In genomic region chr22:45915841-45916240, GRCh38 we compare ENCODE assay signal across 35 cellular contexts.
"Had no signal": no experiment of that assay in that cellular context is flagged by ENCODE, and none has a peak within 500 bp of the region (broad histone marks: within the 10 kb centered on the region; RNA-seq: fewer than 3 reads in every experiment).

No MANE protein-coding gene starts in this region.

- H3K9me3 ChIP-seq: ascending aorta had no signal

- DNase-seq: activated CD4-positive, alpha-beta memory T cell treated with anti-CD3 and anti-CD28 coated beads, Interleukin-2, amount 10 ng/mL, durations not matched to agents 7 days and 5 days; activated CD4-positive, alpha-beta T cell treated with anti-CD3 and anti-CD28 coated beads for 1 hour; activated CD4-positive, alpha-beta T cell treated with anti-CD3 and anti-CD28 coated beads for 36 hours; activated CD4-positive, alpha-beta T cell treated with anti-CD3 and anti-CD28 coated beads for 48 hours; activated CD4-positive, alpha-beta T cell treated with anti-CD3 and anti-CD28 coated beads, Interleukin-2, amount 10 ng/mL, durations not matched to agents 7 days and 5 days; activated CD4-positive, alpha-beta T cell treated with anti-CD3 and anti-CD28 coated beads, Interleukin-2, amount 50 U/mL, for 48 hours; activated CD4-positive, CD25-positive, alpha-beta regulatory T cell; activated CD8-positive, alpha-beta memory T cell treated with anti-CD3 and anti-CD28 coated beads for 24 hours; activated CD8-positive, alpha-beta memory T cell treated with anti-CD3 and anti-CD28 coated beads, Interleukin-2, amount 10 ng/mL, durations not matched to agents 7 days and 5 days; activated CD8-positive, alpha-beta memory T cell treated with anti-CD3 and anti-CD28 coated beads, Interleukin-2, amount 50 U/mL, for 48 hours; activated CD8-positive, alpha-beta T cell treated with anti-CD3 and anti-CD28 coated beads, Interleukin-2, amount 10 ng/mL, durations not matched to agents 7 days and 5 days; activated effector memory CD4-positive, alpha-beta T cell treated with Interleukin-2 at 50 U/mL for 16 hours; activated gamma-delta T cell; activated naive CD4-positive, alpha-beta T cell treated with anti-CD3 and anti-CD28 coated beads, Interleukin-2, amount 10 ng/mL, durations not matched to agents 7 days and 5 days; activated naive CD4-positive, alpha-beta T cell treated with Interleukin-2 at 50 U/mL for 16 hours; activated naive CD8-positive, alpha-beta T cell treated with anti-CD3 and anti-CD28 coated beads, Interleukin-2, amount 10 ng/mL, durations not matched to agents 7 days and 5 days; activated naive CD8-positive, alpha-beta T cell treated with anti-CD3 and anti-CD28 coated beads, Interleukin-2, amount 50 U/mL, for 24 hours; activated T-cell treated with anti-CD3 and anti-CD28 coated beads, Interleukin-2, amount 50 U/mL, for 24 hours; activated T-cell treated with anti-CD3 and anti-CD28 coated beads, Interleukin-2, amount 50 U/mL, for 48 hours; amygdala; anterior cingulate cortex; caudate nucleus; cerebellar nuclear complex; T-helper 17 cell; T1000; WERI-Rb-1 had no signal

- H3K27me3 Mint-ChIP-seq: activated CD4-positive, alpha-beta memory T cell treated with anti-CD3 and anti-CD28 coated beads, Interleukin-2, amount 10 ng/mL, durations not matched to agents 7 days and 5 days; activated CD4-positive, alpha-beta T cell treated with anti-CD3 and anti-CD28 coated beads for 36 hours; activated CD4-positive, alpha-beta T cell treated with anti-CD3 and anti-CD28 coated beads, Interleukin-2, amount 10 ng/mL, durations not matched to agents 7 days and 5 days; activated CD8-positive, alpha-beta memory T cell treated with anti-CD3 and anti-CD28 coated beads, Interleukin-2, amount 10 ng/mL, durations not matched to agents 7 days and 5 days; activated naive CD4-positive, alpha-beta T cell treated with anti-CD3 and anti-CD28 coated beads, Interleukin-2, amount 50 U/mL, for 24 hours; activated T-cell treated with anti-CD3 and anti-CD28 coated beads, Interleukin-2, amount 50 U/mL, for 24 hours had no signal

- H3K4me1 ChIP-seq: ascending aorta had no signal

- H3K27ac Mint-ChIP-seq: activated CD4-positive, alpha-beta memory T cell treated with anti-CD3 and anti-CD28 coated beads, Interleukin-2, amount 10 ng/mL, durations not matched to agents 7 days and 5 days; activated CD4-positive, alpha-beta T cell treated with anti-CD3 and anti-CD28 coated beads for 36 hours; activated CD4-positive, alpha-beta T cell treated with anti-CD3 and anti-CD28 coated beads, Interleukin-2, amount 10 ng/mL, durations not matched to agents 7 days and 5 days; activated CD8-positive, alpha-beta memory T cell treated with anti-CD3 and anti-CD28 coated beads, Interleukin-2, amount 10 ng/mL, durations not matched to agents 7 days and 5 days; activated CD8-positive, alpha-beta T cell treated with anti-CD3 and anti-CD28 coated beads, Interleukin-2, amount 10 ng/mL, durations not matched to agents 7 days and 5 days; activated naive CD4-positive, alpha-beta T cell treated with anti-CD3 and anti-CD28 coated beads, Interleukin-2, amount 10 ng/mL, durations not matched to agents 7 days and 5 days; activated naive CD4-positive, alpha-beta T cell treated with anti-CD3 and anti-CD28 coated beads, Interleukin-2, amount 50 U/mL, for 24 hours; activated naive CD8-positive, alpha-beta T cell; activated naive CD8-positive, alpha-beta T cell treated with anti-CD3 and anti-CD28 coated beads, Interleukin-2, amount 10 ng/mL, durations not matched to agents 7 days and 5 days; activated naive CD8-positive, alpha-beta T cell treated with anti-CD3 and anti-CD28 coated beads, Interleukin-2, amount 50 U/mL, for 24 hours; activated T-cell treated with anti-CD3 and anti-CD28 coated beads, Interleukin-2, amount 50 U/mL, for 24 hours; activated T-helper 2 cell treated with anti-CD3 and anti-CD28 coated beads, Interferon-gamma antibody, Interleukin-2, Interleukin-4, amounts not matched to agents 10 μg/mL and 5 μg/mL and 100 μg/mL, durations not matched to agents 14 hours and 24 hours and 36 hours; T-helper 17 cell; WTC11 had no signal

- H3K27ac ChIP-seq: ascending aorta, cardiac muscle cell, WERI-Rb-1 had no signal

- H3K4me3 ChIP-seq: ascending aorta, cardiac muscle cell had no signal

- H3K4me1 Mint-ChIP-seq: activated CD4-positive, alpha-beta memory T cell treated with anti-CD3 and anti-CD28 coated beads, Interleukin-2, amount 10 ng/mL, durations not matched to agents 7 days and 5 days; activated CD4-positive, alpha-beta T cell treated with anti-CD3 and anti-CD28 coated beads for 36 hours; activated CD4-positive, alpha-beta T cell treated with anti-CD3 and anti-CD28 coated beads, Interleukin-2, amount 10 ng/mL, durations not matched to agents 7 days and 5 days; activated CD8-positive, alpha-beta memory T cell treated with anti-CD3 and anti-CD28 coated beads, Interleukin-2, amount 10 ng/mL, durations not matched to agents 7 days and 5 days; activated naive CD4-positive, alpha-beta T cell treated with anti-CD3 and anti-CD28 coated beads, Interleukin-2, amount 10 ng/mL, durations not matched to agents 7 days and 5 days; activated naive CD4-positive, alpha-beta T cell treated with anti-CD3 and anti-CD28 coated beads, Interleukin-2, amount 50 U/mL, for 24 hours; activated naive CD8-positive, alpha-beta T cell treated with anti-CD3 and anti-CD28 coated beads, Interleukin-2, amount 10 ng/mL, durations not matched to agents 7 days and 5 days; activated naive CD8-positive, alpha-beta T cell treated with anti-CD3 and anti-CD28 coated beads, Interleukin-2, amount 50 U/mL, for 24 hours; central memory CD8-positive, alpha-beta T cell; WTC11 had no signal

- ATAC-seq: activated CD4-positive, alpha-beta T cell treated with anti-CD3 and anti-CD28 coated beads for 36 hours; activated CD4-positive, CD25-positive, alpha-beta regulatory T cell treated with anti-CD3 and anti-CD28 coated beads, Interleukin-2, amount 50 U/mL, for 24 hours; activated CD8-positive, alpha-beta memory T cell treated with anti-CD3 and anti-CD28 coated beads, Interleukin-2, amount 10 ng/mL, durations not matched to agents 7 days and 5 days; activated CD8-positive, alpha-beta T cell treated with anti-CD3 and anti-CD28 coated beads, Interleukin-2, amount 10 ng/mL, durations not matched to agents 7 days and 5 days; activated naive CD8-positive, alpha-beta T cell treated with anti-CD3 and anti-CD28 coated beads, Interleukin-2, amount 50 U/mL, for 24 hours; T-helper 17 cell; WTC11 had no signal

- H3K4me3 Mint-ChIP-seq: activated CD4-positive, alpha-beta memory T cell treated with anti-CD3 and anti-CD28 coated beads, Interleukin-2, amount 10 ng/mL, durations not matched to agents 7 days and 5 days; activated CD4-positive, alpha-beta T cell treated with anti-CD3 and anti-CD28 coated beads for 36 hours; activated CD4-positive, alpha-beta T cell treated with anti-CD3 and anti-CD28 coated beads, Interleukin-2, amount 10 ng/mL, durations not matched to agents 7 days and 5 days; activated CD8-positive, alpha-beta memory T cell treated with anti-CD3 and anti-CD28 coated beads, Interleukin-2, amount 10 ng/mL, durations not matched to agents 7 days and 5 days; activated CD8-positive, alpha-beta T cell treated with anti-CD3 and anti-CD28 coated beads, Interleukin-2, amount 10 ng/mL, durations not matched to agents 7 days and 5 days; activated naive CD4-positive, alpha-beta T cell treated with anti-CD3 and anti-CD28 coated beads, Interleukin-2, amount 10 ng/mL, durations not matched to agents 7 days and 5 days; activated naive CD4-positive, alpha-beta T cell treated with anti-CD3 and anti-CD28 coated beads, Interleukin-2, amount 50 U/mL, for 24 hours; activated naive CD8-positive, alpha-beta T cell; activated naive CD8-positive, alpha-beta T cell treated with anti-CD3 and anti-CD28 coated beads, Interleukin-2, amount 10 ng/mL, durations not matched to agents 7 days and 5 days; activated naive CD8-positive, alpha-beta T cell treated with anti-CD3 and anti-CD28 coated beads, Interleukin-2, amount 50 U/mL, for 24 hours; activated T-cell treated with anti-CD3 and anti-CD28 coated beads, Interleukin-2, amount 50 U/mL, for 24 hours; brain; central memory CD8-positive, alpha-beta T cell; T-helper 17 cell; WTC11 had no signal

- H3K9me3 Mint-ChIP-seq: activated naive CD4-positive, alpha-beta T cell treated with anti-CD3 and anti-CD28 coated beads, Interleukin-2, amount 50 U/mL, for 24 hours; activated T-cell treated with anti-CD3 and anti-CD28 coated beads, Interleukin-2, amount 50 U/mL, for 24 hours; activated T-helper 2 cell treated with anti-CD3 and anti-CD28 coated beads, Interferon-gamma antibody, Interleukin-2, Interleukin-4, amounts not matched to agents 10 μg/mL and 5 μg/mL and 100 μg/mL, durations not matched to agents 14 hours and 24 hours and 36 hours had no signal

- H3K27me3 ChIP-seq: ascending aorta, cardiac muscle cell had no signal

- H3K36me3 Mint-ChIP-seq: activated CD8-positive, alpha-beta memory T cell treated with anti-CD3 and anti-CD28 coated beads, Interleukin-2, amount 10 ng/mL, durations not matched to agents 7 days and 5 days; activated naive CD4-positive, alpha-beta T cell treated with anti-CD3 and anti-CD28 coated beads, Interleukin-2, amount 10 ng/mL, durations not matched to agents 7 days and 5 days; activated naive CD4-positive, alpha-beta T cell treated with anti-CD3 and anti-CD28 coated beads, Interleukin-2, amount 50 U/mL, for 24 hours; activated naive CD8-positive, alpha-beta T cell treated with anti-CD3 and anti-CD28 coated beads, Interleukin-2, amount 10 ng/mL, durations not matched to agents 7 days and 5 days; brain; WTC11 had no signal

- H3K36me3 ChIP-seq: ascending aorta, cardiac muscle cell, WERI-Rb-1 had no signal
